ENCODE assay signal across 9 cellular contexts in the genomic region with DNA sequence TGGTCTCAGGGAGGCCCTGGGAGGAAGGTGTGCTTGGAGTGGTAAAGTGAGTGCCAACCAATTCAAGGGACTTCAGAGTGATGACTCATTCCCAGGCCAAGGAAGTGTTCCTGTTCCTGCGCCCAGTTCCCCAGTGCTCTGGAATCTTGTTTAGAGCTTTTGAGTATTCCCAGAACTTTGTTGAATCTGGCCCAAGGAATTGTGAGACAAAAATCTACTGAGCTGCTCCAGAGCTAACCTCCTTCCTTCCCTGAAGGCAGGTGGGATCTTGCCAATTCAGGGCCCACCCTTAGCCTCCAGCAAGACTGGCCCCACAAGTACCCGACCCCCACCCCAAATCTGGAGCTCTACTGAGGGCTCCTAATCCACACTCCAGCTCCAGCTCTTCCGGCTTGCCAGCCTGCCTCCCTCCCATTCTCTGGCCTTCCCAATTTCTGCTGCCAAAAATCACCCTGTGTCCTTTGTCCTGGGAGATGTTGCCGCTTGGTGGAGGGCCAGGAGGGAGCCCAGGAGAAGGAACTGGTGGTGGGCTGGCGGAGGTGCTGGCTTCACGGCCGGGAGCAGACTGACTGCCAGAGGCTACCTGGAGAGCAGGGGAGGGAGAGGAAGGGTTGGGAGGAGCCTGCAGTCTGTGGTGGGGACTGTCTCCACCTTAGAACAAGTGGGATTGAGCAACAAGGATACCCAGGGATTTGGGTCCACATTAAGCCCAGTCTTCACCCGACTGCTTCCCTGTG. TPM values are rescaled to one million over a fixed set of nuclear protein-coding genes. Genes with fewer than 3 reads are reported as not detected.
DNase-seq lines count a peak whose midpoint lies in the region; ATAC-seq and TF ChIP-seq lines count a peak whose summit lies in the region.
"Had no signal": no experiment of that assay in that cellular context is flagged by ENCODE, and none has a peak within 500 bp of the region (broad histone marks: within the 10 kb centered on the region; RNA-seq: fewer than 3 reads in every experiment).

No MANE protein-coding gene starts in this region.

- no peaks in the 10 kb centered on the region for H3K9me3 Mint-ChIP-seq in activated T-cell treated with anti-CD3 and anti-CD28 coated beads, Interleukin-2, amount 50 U/mL, for 72 hours

- H3K4me3 ChIP-seq in fibroblast of lung (replicated peaks in 1 of 4; ENCODE audit: control extremely low read depth in 1 of 4, insufficient read depth in 1 of 4, low read depth in 3 of 4, low read length in 4 of 4) = peak overlapping the region; percentile 40 to 84 (median 74)
- peak overlapping the region; percentile 1 to 67 for H3K4me3 ChIP-seq in muscle layer of colon (ENCODE audit: low read depth in 1 of 2, low read length in 2 of 2)

- H3K79me2 ChIP-seq in fibroblast of lung (ENCODE audit: control insufficient read depth, insufficient read depth, low read length) = peaks cover 31% of the 10 kb centered on the region

- peak overlapping the region; percentile 82 for H3K4me2 ChIP-seq in fibroblast of lung (ENCODE audit: extremely low read depth, insufficient read depth, low read length)

- H3K9ac ChIP-seq in fibroblast of lung (ENCODE audit: insufficient read depth, low read length) (peak overlapping the region; percentile 49), muscle layer of colon (ENCODE audit: low read length) (peak overlapping the region; percentile 96)

- H3K9me3 ChIP-seq in T-helper 17 cell (ENCODE audit: control insufficient read depth, low read length, poor library complexity, severe bottlenecking) (no peaks in the 10 kb centered on the region), fibroblast of lung (ENCODE audit: control insufficient read depth, insufficient read depth, low read depth, low read length) (no peaks in the 10 kb centered on the region), muscle layer of colon (ENCODE audit: low read length) (no peaks in the 10 kb centered on the region)

- TF ChIP-seq CTCF in fibroblast of lung (conservative IDR thresholded peaks at IDR 0.05 in 1 of 2, IDR thresholded peaks at IDR 0.05 in 1 of 2; ENCODE audit: low read depth in 1 of 2, low read length in 2 of 2) = no peak

- H3K27ac ChIP-seq in fibroblast of lung (ENCODE audit: insufficient read depth, low read length) (peak overlapping the region; percentile 92), muscle layer of colon (ENCODE audit: low read depth, low read length) (peak overlapping the region; percentile 94)

- peak overlapping the region; percentile 4 for H2AFZ ChIP-seq in fibroblast of lung (ENCODE audit: low read length)

- peak overlapping the region; percentile 16 to 95 for H3K4me3 Mint-ChIP-seq in activated T-cell treated with anti-CD3 and anti-CD28 coated beads, Interleukin-2, amount 50 U/mL, for 72 hours
- H3K4me3 Mint-ChIP-seq in T-helper 17 cell = no peak overlapping the region

- no peaks in the 10 kb centered on the region for H3K27me3 Mint-ChIP-seq in activated T-cell treated with anti-CD3 and anti-CD28 coated beads, Interleukin-2, amount 50 U/mL, for 72 hours (ENCODE audit: low read depth)
- H3K27me3 Mint-ChIP-seq in T-helper 17 cell = no peaks in the 10 kb centered on the region

- peaks cover 12% of the 10 kb centered on the region for H3K36me3 ChIP-seq in fibroblast of lung (ENCODE audit: control insufficient read depth, insufficient read depth, low read length)
- H3K36me3 ChIP-seq in muscle layer of colon (ENCODE audit: insufficient read depth, low read length) = peaks cover 5% of the 10 kb centered on the region

- ATAC-seq in activated T-cell treated with anti-CD3 and anti-CD28 coated beads, Interleukin-2, amount 50 U/mL, for 72 hours (replicated peaks in 1 of 2) = no peak
- no peak for ATAC-seq in T-helper 17 cell
- ATAC-seq in HG03354 (IDR thresholded peaks at IDR 0.05; ENCODE audit: poor library complexity, severe bottlenecking, unreplicated experiment) = no peak
- no peak for ATAC-seq in HG03135 (IDR thresholded peaks at IDR 0.05; ENCODE audit: unreplicated experiment)

- H3K4me1 ChIP-seq in fibroblast of lung (ENCODE audit: control insufficient read depth, extremely low read depth, insufficient read depth, low read length) (peaks cover 29% of the 10 kb centered on the region), muscle layer of colon (ENCODE audit: insufficient read depth, low read length) (peaks cover 43% of the 10 kb centered on the region)

- no peaks in the 10 kb centered on the region for H4K20me1 ChIP-seq in fibroblast of lung (ENCODE audit: control insufficient read depth, extremely low read depth, insufficient read depth, low read length)

- H3K27me3 ChIP-seq in fibroblast of lung (ENCODE audit: control insufficient read depth, insufficient read depth, low read length) (no peaks in the 10 kb centered on the region), muscle layer of colon (ENCODE audit: control insufficient read depth in 1 of 2, insufficient read depth in 2 of 2, low read length in 2 of 2) (no peaks in the 10 kb centered on the region)

- H3K4me1 Mint-ChIP-seq in activated T-cell treated with anti-CD3 and anti-CD28 coated beads, Interleukin-2, amount 50 U/mL, for 72 hours (ENCODE audit: low read depth) = peaks cover 55% of the 10 kb centered on the region
- H3K4me1 Mint-ChIP-seq in T-helper 17 cell = peaks cover 40% of the 10 kb centered on the region

- DNase-seq in activated T-cell treated with anti-CD3 and anti-CD28 coated beads, Interleukin-2, amount 50 U/mL, for 72 hours = no peak
- DNase-seq in activated T-cell treated with anti-CD3 and anti-CD28 coated beads, Interleukin-2, amount 50 U/mL, for 1 hour = no peak
- no peak for DNase-seq in T-helper 17 cell
- DNase-seq in fibroblast of lung (ENCODE audit: low read depth in 2 of 2) = peak; percentile 92 to 96
- DNase-seq in GOT3 (lab: John Stamatoyannopoulos, UW) = no peak

- H3K36me3 Mint-ChIP-seq in activated T-cell treated with anti-CD3 and anti-CD28 coated beads, Interleukin-2, amount 50 U/mL, for 72 hours (ENCODE audit: insufficient read depth in 2 of 2) = peaks cover 5 to 11% of the 10 kb centered on the region in 2 donors
- no peaks in the 10 kb centered on the region for H3K36me3 Mint-ChIP-seq in T-helper 17 cell (ENCODE audit: low read depth)

- H3K27ac Mint-ChIP-seq in activated T-cell treated with anti-CD3 and anti-CD28 coated beads, Interleukin-2, amount 50 U/mL, for 72 hours = peak overlapping the region; percentile 26
- peak overlapping the region; percentile 82 for H3K27ac Mint-ChIP-seq in T-helper 17 cell

RNA-seq across cellular contexts. Expression of a gene that starts 2.0 kb away (rescaled TPM):
- total RNA-seq in activated T-cell treated with anti-CD3 and anti-CD28 coated beads, Interleukin-2, amount 50 U/mL, for 72 hours = 10 to 100 TPM; 51.4 to 64.9 TPM
- total RNA-seq in T-helper 17 cell (10 to 100 TPM; 24.1 to 28.9 TPM), fibroblast of lung (8.2 and 21.5 TPM in 2 replicates)
- polyA plus RNA-seq in fibroblast of lung = 9.4 and 14.5 TPM in 2 replicates
- polyA plus RNA-seq in fibroblast of lung (2012) = 65.1 and 76.2 TPM in 2 replicates
- 192 and 200 TPM in 2 replicates for polyA minus RNA-seq in fibroblast of lung (ENCODE audit: low replicate concordance)

RNA-seq across cellular contexts. Expression of a gene that starts 11.3 kb away (rescaled TPM):
- total RNA-seq in activated T-cell treated with anti-CD3 and anti-CD28 coated beads, Interleukin-2, amount 50 U/mL, for 72 hours = 100 to 1,000 TPM; 115 to 145 TPM
- total RNA-seq in T-helper 17 cell = 10 to 100 TPM; 80.2 to 80.7 TPM
- 20.3 TPM in 2 replicates for total RNA-seq in fibroblast of lung
- polyA plus RNA-seq in fibroblast of lung = 29.4 and 43.0 TPM in 2 replicates
- 29.0 and 41.2 TPM in 2 replicates for polyA plus RNA-seq in fibroblast of lung (2012)
- 40.4 and 68.7 TPM in 2 replicates for polyA minus RNA-seq in fibroblast of lung (ENCODE audit: low replicate concordance)

RNA-seq across cellular contexts. Expression of a gene that starts 17.9 kb away (rescaled TPM):
- not detected for total RNA-seq in activated T-cell treated with anti-CD3 and anti-CD28 coated beads, Interleukin-2, amount 50 U/mL, for 72 hours
- total RNA-seq in T-helper 17 cell (not detected), fibroblast of lung (not detected in 2 replicates)
- not detected in 2 replicates for polyA plus RNA-seq in fibroblast of lung
- polyA plus RNA-seq in fibroblast of lung (2012) = not detected in 2 replicates
- not detected in 2 replicates for polyA minus RNA-seq in fibroblast of lung (ENCODE audit: low replicate concordance)
- total RNA-seq: pulmonary artery endothelial cell had no signal

RNA-seq across cellular contexts. Expression of a gene that starts 18.1 kb away (rescaled TPM):
- total RNA-seq in activated T-cell treated with anti-CD3 and anti-CD28 coated beads, Interleukin-2, amount 50 U/mL, for 72 hours = 100 to 1,000 TPM; 259 to 301 TPM
- 100 to 1,000 TPM; 192 to 226 TPM for total RNA-seq in T-helper 17 cell
- 107 and 177 TPM in 2 replicates for total RNA-seq in fibroblast of lung
- 172 and 220 TPM in 2 replicates for polyA plus RNA-seq in fibroblast of lung
- polyA plus RNA-seq in fibroblast of lung (2012) = 181 and 214 TPM in 2 replicates
- 60.1 and 67.8 TPM in 2 replicates for polyA minus RNA-seq in fibroblast of lung (ENCODE audit: low replicate concordance)

RNA-seq across cellular contexts. Expression of a gene that starts 21.1 kb away (rescaled TPM):
- total RNA-seq in activated T-cell treated with anti-CD3 and anti-CD28 coated beads, Interleukin-2, amount 50 U/mL, for 72 hours = 10 to 100 TPM in 1 of 2 donors, 1 to 10 TPM in 1; 8.6 to 11.3 TPM
- 10 to 100 TPM in 1 of 2 donors, 1 to 10 TPM in 1; 7.3 to 13.4 TPM for total RNA-seq in T-helper 17 cell
- 9.6 and 14.9 TPM in 2 replicates for total RNA-seq in fibroblast of lung
- polyA plus RNA-seq in fibroblast of lung = 5.6 and 6.4 TPM in 2 replicates
- polyA plus RNA-seq in fibroblast of lung (2012) = 5.6 and 5.7 TPM in 2 replicates
- 4.1 and 14.3 TPM in 2 replicates for polyA minus RNA-seq in fibroblast of lung (ENCODE audit: low replicate concordance)

Comparison
In these comparisons a context has a peak if more than half of its experiments do, and no peak if none do; other contexts are left out.
1. DNase-seq: peak in fibroblast of lung (2 of 2); none in activated T-cell treated with anti-CD3 and anti-CD28 coated beads, Interleukin-2, amount 50 U/mL, for 72 hours (0 of 2), activated T-cell treated with anti-CD3 and anti-CD28 coated beads, Interleukin-2, amount 50 U/mL, for 1 hour (single experiment), T-helper 17 cell (0 of 3) and GOT3 (single experiment).